Comparison of ENCODE assay signal across 9 cellular contexts in genomic region chr12:128829870-128830504, GRCh38. TPM values are rescaled to one million over a fixed set of nuclear protein-coding genes. Genes with fewer than 3 reads are reported as not detected.
DNase-seq lines count a peak whose midpoint lies in the region; ATAC-seq, FAIRE-seq and TF ChIP-seq lines count a peak whose summit lies in the region.
"Had no signal": no experiment of that assay in that cellular context is flagged by ENCODE, and none has a peak within 500 bp of the region (broad histone marks: within the 10 kb centered on the region; RNA-seq: fewer than 3 reads in every experiment).

No MANE protein-coding gene starts in this region.

- no peaks in the 10 kb centered on the region for H3K36me3 ChIP-seq in heart left ventricle

- no peaks in the 10 kb centered on the region for H3K27me3 ChIP-seq in heart left ventricle

- H3K27ac ChIP-seq in heart left ventricle = peak overlapping the region in 1 of 12 donors; percentile 49
- H3K27ac ChIP-seq: epithelial cell of prostate had no signal

- H3K4me1 ChIP-seq in heart left ventricle = peaks cover 0 to 25% (median 0%) of the 10 kb centered on the region in 12 donors

- H3K9me3 ChIP-seq in heart left ventricle = peaks cover 0 to 7% (median 0%) of the 10 kb centered on the region in 12 donors

- DNase-seq in NAMALWA (ENCODE audit: low spot score) = peak; percentile 97
- DNase-seq in heart left ventricle = no peak
- no peak for DNase-seq in A172 (ENCODE audit: low spot score)
- no peak for DNase-seq in stimulated activated naive CD4-positive, alpha-beta T cell treated with Interleukin-2 at 50 U/mL for 16 hours (lab: John Stamatoyannopoulos, UW)
- DNase-seq in RCC 7860 (ENCODE audit: low spot score) = no peak
- no peak for DNase-seq in NCI-H1092 treated with DMSO at 0.1 percent for 48 hours (lab: John Stamatoyannopoulos, UW)

- TF ChIP-seq POLR2A in heart left ventricle (IDR thresholded peaks at IDR 0.05) = no peak

- H3K4me3 ChIP-seq in heart left ventricle = no peak overlapping the region

- intact Hi-C loops in heart left ventricle (cut with DNase I) = no loop called here

- no peak for FAIRE-seq in RCC 7860 (lab: Jason Lieb, UNC)

- WGBS in heart left ventricle, 4 donors = 66 to 85% (median 76%) methylated on average over 8 of the region's 8 CpGs

- ATAC-seq in GM18870 (IDR thresholded peaks at IDR 0.05; ENCODE audit: unreplicated experiment) (peak; percentile 92), HG02571 (IDR thresholded peaks at IDR 0.05; ENCODE audit: unreplicated experiment) (peak; percentile 95), heart left ventricle (peak; percentile 10 to 68 (median 31))

- TF ChIP-seq CTCF in heart left ventricle (IDR thresholded peaks at IDR 0.05) = no peak

RNA-seq across cellular contexts. Expression of gene SLC15A4, which starts 6.2 kb away (rescaled TPM):
- 10 to 100 TPM; 10.5 to 31.5 (median 18.1) TPM for total RNA-seq in heart left ventricle
- polyA plus RNA-seq in heart left ventricle = 10 to 100 TPM; 14.1 to 19.8 TPM
- 26.7 and 30.3 TPM in 2 replicates for total RNA-seq in A172 (2014; rRNA removed; shearing (Covaris generic))

RNA-seq across cellular contexts. Expression of gene GLT1D1, which starts 23.3 kb away (rescaled TPM):
- total RNA-seq in heart left ventricle = 1 to 10 TPM in 2 of 9 donors, under 1 TPM in 7; 0.23 to 2.3 (median 0.48) TPM
- under 1 TPM; 0.11 to 0.24 TPM for polyA plus RNA-seq in heart left ventricle
- not detected in 2 replicates for total RNA-seq in A172 (2014; rRNA removed; shearing (Covaris generic))

Comparison
In these comparisons a context has a peak if more than half of its experiments do, and no peak if none do; other contexts are left out.
1. ATAC-seq: peak in every context shown above with its lines; median percentile 95 in HG02571; 92 in GM18870; 31 in heart left ventricle.